1 cellular context compared by ENCODE assay signal in genomic region chr13:113208424-113209335, GRCh38.
TF ChIP-seq lines count a peak whose summit lies in the region.

TSS of gene PCID2 (minus strand) at chr13:113208669. CDS start at chr13:113208634, 35 bp downstream.

TF ChIP-seq in H1, 55 proteins besides CTCF, POLR2A, EP300 and RAD21 (continued from another document):
- TF ChIP-seq BRCA1 (IDR thresholded peaks at IDR 0.05; ENCODE audit: low read depth, low read length), result no peak; the same call in 1 of the 2 replicates
- peak; percentile 47; the same call in 1 of the 2 replicates for TF ChIP-seq KDM1A (IDR thresholded peaks at IDR 0.05; ENCODE audit: borderline replicate concordance, low read length)
- TF ChIP-seq MAX (IDR thresholded peaks at IDR 0.05), result peak; percentile 77
- peak; percentile 93; the same call in 1 of the 2 replicates for TF ChIP-seq SP4 (IDR thresholded peaks at IDR 0.05; ENCODE audit: low read length)
- peak; percentile 60 for TF ChIP-seq KDM4A (IDR thresholded peaks at IDR 0.05; ENCODE audit: low read depth, low read length, severe bottlenecking)
- TF ChIP-seq TBP (IDR thresholded peaks at IDR 0.05; ENCODE audit: low read depth, low read length), result peak; percentile 92
- TF ChIP-seq TAF7 (optimal IDR thresholded peaks at IDR 0.05; ENCODE audit: borderline replicate concordance, low read depth, low read length), result peak; percentile 91
- TF ChIP-seq USF2 (IDR thresholded peaks at IDR 0.05; ENCODE audit: low read length), result no peak
- TF ChIP-seq JUN (IDR thresholded peaks at IDR 0.05; ENCODE audit: low read depth, low read length), result 0 out of 2 replicates have a peak, but pooled peaks have one; percentile 16
- TF ChIP-seq KDM5A (IDR thresholded peaks at IDR 0.05; ENCODE audit: low read length), result peak; percentile 90
- TF ChIP-seq RFX5 (IDR thresholded peaks at IDR 0.05; ENCODE audit: borderline replicate concordance, low read depth, low read length), result no peak
- TF ChIP-seq RNF2 (IDR thresholded peaks at IDR 0.05; ENCODE audit: borderline replicate concordance, low read depth, low read length, missing control alignments, poor library complexity, severe bottlenecking), result no peak
- peak; percentile 76; the same call in 1 of the 2 replicates for TF ChIP-seq SP1 (IDR thresholded peaks at IDR 0.05; ENCODE audit: low read depth, low read length)
- TF ChIP-seq SRF (IDR thresholded peaks at IDR 0.05; ENCODE audit: low read depth, low read length), result peak; percentile 64
- TF ChIP-seq BACH1 (IDR thresholded peaks at IDR 0.05; ENCODE audit: low read length), result 0 out of 2 replicates have a peak, but pooled peaks have one; percentile 20
- peak; percentile 98 for TF ChIP-seq GABPA (IDR thresholded peaks at IDR 0.05; ENCODE audit: borderline replicate concordance, insufficient read depth, low read length)
- TF ChIP-seq HDAC2 (IDR thresholded peaks at IDR 0.05; ENCODE audit: borderline replicate concordance in 1 of 2, low read depth in 2 of 2, low read length in 2 of 2), result 0 out of 4 replicates have a peak, but pooled peaks of 1 of the 2 experiments have one; percentile 35
- no peak for TF ChIP-seq FOSL1 (IDR thresholded peaks at IDR 0.05; ENCODE audit: insufficient read depth, low read depth, low read length)
- TF ChIP-seq PHF8 (conservative IDR thresholded peaks at IDR 0.05; ENCODE audit: low read depth, low read length), result peak; percentile 96
- no peak for TF ChIP-seq CBX8 (IDR thresholded peaks at IDR 0.05; ENCODE audit: borderline replicate concordance, low read depth, low read length)
- TF ChIP-seq ATF2 (IDR thresholded peaks at IDR 0.05; ENCODE audit: low read length), result peak; percentile 74
- TF ChIP-seq CREB1 (IDR thresholded peaks at IDR 0.05), result peak; percentile 95
- TF ChIP-seq JUND (IDR thresholded peaks at IDR 0.05; ENCODE audit: low read length), result peak; percentile 61; the same call in 1 of the 2 replicates
- peak; percentile 94 for TF ChIP-seq RBBP5 (IDR thresholded peaks at IDR 0.05; ENCODE audit: borderline replicate concordance, low read depth, low read length)
- TF ChIP-seq POLR2AphosphoS5 (IDR thresholded peaks at IDR 0.05; ENCODE audit: low read depth, low read length), result peak; percentile 97
- TF ChIP-seq SIN3A (conservative IDR thresholded peaks at IDR 0.05 in 1 of 2, IDR thresholded peaks at IDR 0.05 in 1 of 2; ENCODE audit: low read depth in 1 of 2, low read length in 2 of 2), result 0 out of 4 replicates have a peak, but pooled peaks of 1 of the 2 experiments have one; percentile 81
